ENCODE assay signal across 8 cellular contexts in genomic region chr6:87700729-87701675, GRCh38. TPM values are rescaled to one million over a fixed set of nuclear protein-coding genes. Genes with fewer than 3 reads are reported as not detected.
DNase-seq lines count a peak whose midpoint lies in the region; ATAC-seq, FAIRE-seq and TF ChIP-seq lines count a peak whose summit lies in the region.

No MANE protein-coding gene starts in this region.

- SMC1A ChIA-PET in GM12878 (lab: Charles Lee; ENCODE audit: uncharacterized antibody, unreplicated experiment) = interaction anchor here (0.9 to 8.9 kb wide), 19 partner anchors 10 to 376 kb away, joined by 3 to 83 read pairs (median 7); no protein-coding TSS in a partner anchor

- H3K4me2 ChIP-seq in Karpas-422 (ENCODE audit: low read depth, low read length, poor library complexity, severe bottlenecking) (peak overlapping the region; percentile 79), SK-N-SH (peak overlapping the region; percentile 77), GM12878 (ENCODE audit: control insufficient read depth, insufficient read depth) (peak overlapping the region; percentile 47)

- H3K27ac ChIP-seq in Karpas-422 (ENCODE audit: low read length) = peak overlapping the region; percentile 89
- peak overlapping the region; percentile 92 to 97 for H3K27ac ChIP-seq in SK-N-SH (ENCODE audit: low read depth in 2 of 2, low read length in 1 of 2)
- H3K27ac ChIP-seq in GM12878 (ENCODE audit: control insufficient read depth, insufficient read depth) = peak overlapping the region; percentile 97
- peak overlapping the region; percentile 78 to 96 for H3K27ac ChIP-seq in small intestine (ENCODE audit: low read depth in 1 of 2, low read length in 1 of 2)

- POLR2A ChIA-PET in SK-N-SH (lab: Yijun Ruan, JAX) = interaction anchor here (0.6 to 1.8 kb wide), 2 partner anchors 72 to 1379 kb away, joined by 4 to 12 read pairs; partner anchors contain the start of gene PNRC1
- POLR2A ChIA-PET in GM12878 (lab: Charles Lee) = interaction anchor here (0.5 to 3.9 kb wide), 17 partner anchors 8 to 1168 kb away, joined by 3 to 28 read pairs (median 4); no protein-coding TSS in a partner anchor

- in situ Hi-C loops in GM18951 (cut with MboI; ENCODE audit: low sequenced_read_pairs, unreplicated experiment) = no loop called here
- in situ Hi-C loops in GM12878 (cut with MboI) = no loop called here

- no peak; the same call in 1 of the 2 replicates for TF ChIP-seq CTCF in SK-N-SH (IDR thresholded peaks at IDR 0.05)
- peak in 2 of 3 experiments; percentile 31 to 45; a peak in 3 of 6 replicates for TF ChIP-seq CTCF in GM12878 (IDR thresholded peaks at IDR 0.05 in 2 of 3, conservative IDR thresholded peaks at IDR 0.05 in 1 of 3; ENCODE audit: control insufficient read depth in 2 of 3, extremely low read depth in 1 of 3, insufficient read depth in 1 of 3, low read depth in 3 of 3, low read length in 3 of 3)

- H3K9ac ChIP-seq in Karpas-422 (ENCODE audit: low read length) = peak overlapping the region; percentile 98
- peak overlapping the region; percentile 96 for H3K9ac ChIP-seq in SK-N-SH
- peak overlapping the region; percentile 98 for H3K9ac ChIP-seq in GM12878 (ENCODE audit: control insufficient read depth, insufficient read depth, low read length)

- TF ChIP-seq RAD21 in SK-N-SH (IDR thresholded peaks at IDR 0.05; ENCODE audit: low read length) (peak; percentile 41), GM12878 (IDR thresholded peaks at IDR 0.05; ENCODE audit: insufficient read depth, low read depth, low read length) (peak; percentile 59)

- H3K79me2 ChIP-seq in Karpas-422 (ENCODE audit: low read length) = peaks cover 59% of the 10 kb centered on the region
- peaks cover 60% of the 10 kb centered on the region for H3K79me2 ChIP-seq in SK-N-SH (ENCODE audit: insufficient read depth)
- H3K79me2 ChIP-seq in GM12878 (ENCODE audit: control insufficient read depth, insufficient read depth, low read length) = peaks cover 59% of the 10 kb centered on the region

- peaks cover 59% of the 10 kb centered on the region for H3F3A ChIP-seq in SK-N-SH (replicated peaks; ENCODE audit: insufficient read depth)

- H4K20me1 ChIP-seq in Karpas-422 (ENCODE audit: insufficient read depth, low read depth, low read length) (peaks cover 45% of the 10 kb centered on the region), SK-N-SH (ENCODE audit: insufficient read depth) (peaks cover 47% of the 10 kb centered on the region), GM12878 (ENCODE audit: control insufficient read depth, insufficient read depth) (no peaks in the 10 kb centered on the region)

- RAD21 ChIA-PET in GM12878 (lab: Charles Lee; ENCODE audit: unreplicated experiment) = interaction anchor here (0.7 to 4.3 kb wide), 20 partner anchors 14 to 1080 kb away, joined by 3 to 54 read pairs (median 5); partner anchors contain the start of genes ORC3, RARS2 and SLC35A1

- H3K9me3 ChIP-seq in Karpas-422 (ENCODE audit: low read length) = no peaks in the 10 kb centered on the region
- H3K9me3 ChIP-seq in SK-N-SH = no peaks in the 10 kb centered on the region
- H3K9me3 ChIP-seq in GM12878 (replicated peaks; ENCODE audit: control insufficient read depth, insufficient read depth, low read length) = no peaks in the 10 kb centered on the region
- H3K9me3 ChIP-seq in iPS-18c (ENCODE audit: control insufficient read depth, insufficient read depth, low read length) = peaks cover 2% of the 10 kb centered on the region
- H3K9me3 ChIP-seq in small intestine (ENCODE audit: control insufficient read depth, low read depth) = no peaks in the 10 kb centered on the region

- H3K9me2 ChIP-seq in Karpas-422 (replicated peaks; ENCODE audit: insufficient read depth, low read length) (no peaks in the 10 kb centered on the region), SK-N-SH (no peaks in the 10 kb centered on the region)

- peak; percentile 56 for DNase-seq in AG20443 (ENCODE audit: low spot score)
- DNase-seq in Karpas-422 = peak; percentile 85
- peak; percentile 69 for DNase-seq in SK-N-SH
- peak; percentile 43 for DNase-seq in GM12878 (ENCODE audit: low read depth, low spot score)
- DNase-seq in small intestine = peak; percentile 60
- DNase-seq in GM19240 (ENCODE audit: insufficient read length, low spot score) = no peak

- TF ChIP-seq POLR2A in GM18951 (IDR thresholded peaks at IDR 0.05; ENCODE audit: extremely low read depth, insufficient read depth, insufficient read length) (peak; percentile 36), GM12878 (IDR thresholded peaks at IDR 0.05; ENCODE audit: low read depth, low read length) (peak; percentile 61)

- WGBS in SK-N-SH (ENCODE audit: low lambda C conversion rate) = under 1% methylated on average over 22 of the region's 54 CpGs
- WGBS in GM12878 (ENCODE audit: insufficient coverage, insufficient replicate concordance, low lambda C conversion rate, missing lambda C conversion rate) = under 1% methylated on average over 40 of the region's 54 CpGs
- 0% methylated on average over 35 to 54 of the region's 54 CpGs for WGBS in small intestine, 3 donors

- H2AFZ ChIP-seq in Karpas-422 (ENCODE audit: low read length) (no peak overlapping the region), SK-N-SH (ENCODE audit: low read depth) (no peak overlapping the region; the same call in 1 of the 2 replicates), GM12878 (ENCODE audit: control insufficient read depth, low read depth, low read length) (peak overlapping the region; percentile 8; the same call in 1 of the 2 replicates)

- peak; percentile 27 for FAIRE-seq in GM12878 (lab: Jason Lieb, UNC)
- no peak for FAIRE-seq in small intestine (lab: Jason Lieb, UNC)

- H3K4me1 ChIP-seq in Karpas-422 (ENCODE audit: low read length) = peaks cover 46% of the 10 kb centered on the region
- peaks cover 10 to 15% of the 10 kb centered on the region in 2 experiments for H3K4me1 ChIP-seq in SK-N-SH (ENCODE audit: control insufficient read depth in 1 of 2, insufficient read depth in 2 of 2, low read depth in 1 of 2, low read length in 1 of 2)
- peaks cover 29% of the 10 kb centered on the region for H3K4me1 ChIP-seq in GM12878 (ENCODE audit: control insufficient read depth, insufficient read depth, low read length)
- peaks cover 2 to 5% of the 10 kb centered on the region in 2 donors for H3K4me1 ChIP-seq in small intestine (ENCODE audit: control insufficient read depth in 2 of 2, insufficient read depth in 1 of 2, low read depth in 1 of 2, low read length in 1 of 2)

- CTCF ChIA-PET in SK-N-SH (lab: Yijun Ruan, JAX) = interaction anchor here (1.0 kb wide), 1 partner anchor 26 kb away, joined by 3 read pairs; no protein-coding TSS in a partner anchor
- CTCF ChIA-PET in GM12878 (lab: Yijun Ruan, JAX) = interaction anchor here (0.7 to 1.7 kb wide), 6 partner anchors 12 to 1170 kb away, joined by 3 to 7 read pairs (median 3); no protein-coding TSS in a partner anchor

- H3K36me3 ChIP-seq in Karpas-422 (ENCODE audit: insufficient read depth, low read length) (peaks cover 24% of the 10 kb centered on the region), SK-N-SH (replicated peaks in 1 of 2; ENCODE audit: control insufficient read depth in 1 of 2, insufficient read depth in 2 of 2, low read length in 1 of 2) (peaks cover 0 to 6% of the 10 kb centered on the region in 2 experiments), GM12878 (ENCODE audit: control insufficient read depth in 2 of 2, insufficient read depth in 2 of 2, low read length in 1 of 2) (peaks cover 0 to 6% of the 10 kb centered on the region in 2 experiments; a peak in 2 of 4 replicates), small intestine (ENCODE audit: control insufficient read depth in 2 of 2, insufficient read depth in 2 of 2, low read length in 2 of 2) (no peaks in the 10 kb centered on the region)

- TF ChIP-seq EP300 in SK-N-SH (IDR thresholded peaks at IDR 0.05; ENCODE audit: borderline replicate concordance in 1 of 2, low read depth in 1 of 2, low read length in 1 of 2) = no peak
- no peak for TF ChIP-seq EP300 in GM12878 (IDR thresholded peaks at IDR 0.05; ENCODE audit: borderline replicate concordance in 1 of 2, control insufficient read depth in 1 of 2, low read depth in 2 of 2, low read length in 2 of 2)

- no peaks in the 10 kb centered on the region for H3K27me3 ChIP-seq in Karpas-422 (ENCODE audit: low read length)
- no peaks in the 10 kb centered on the region for H3K27me3 ChIP-seq in SK-N-SH (ENCODE audit: insufficient read depth)
- H3K27me3 ChIP-seq in GM12878 (replicated peaks in 1 of 2; ENCODE audit: control insufficient read depth in 2 of 2, insufficient read depth in 2 of 2, low read length in 1 of 2) = no peaks in the 10 kb centered on the region
- H3K27me3 ChIP-seq in small intestine (ENCODE audit: control insufficient read depth in 2 of 2, insufficient read depth in 2 of 2, low read length in 2 of 2) = no peaks in the 10 kb centered on the region

- H3K4me3 ChIP-seq in Karpas-422 (ENCODE audit: low read length) (peak overlapping the region; percentile 97), SK-N-SH (ENCODE audit: low read depth in 2 of 2, low read length in 1 of 2) (peak overlapping the region; percentile 93 to 98), GM12878 (peak overlapping the region; percentile 96), iPS-18c (ENCODE audit: insufficient read depth, low read depth, low read length) (peak overlapping the region; percentile 54), small intestine (ENCODE audit: low read depth in 1 of 2, low read length in 2 of 2) (peak overlapping the region; percentile 99 to 100)

- peak; percentile 19 for ATAC-seq in GM12878

- BruUV-seq in GM12878 (replicated peaks; lab: Mats Ljungman, UMichigan) = no TSS peak

- intact Hi-C loops in GM12878 (cut with micrococcal nuclease; ENCODE audit: unreplicated experiment) = loop anchor here (5.0 to 10.0 kb wide), 4 partner anchors 226 to 794 kb away; partner anchors contain the start of genes CNR1 and ZNF292

RNA-seq across cellular contexts. Expression of gene AKIRIN2, which starts 1.0 kb away (rescaled TPM):
- total RNA-seq in Karpas-422 (2014; rRNA removed; shearing (Covaris generic); ENCODE audit: low replicate concordance) = 47.0 and 50.1 TPM in 2 replicates
- polyA plus RNA-seq in SK-N-SH (2012; rRNA removed) (12.3 and 19.0 TPM in 2 replicates), GM12878 (2011; rRNA removed) (40.1 and 62.9 TPM in 2 replicates), GM12878 (2014; fragmentation: Illumina TruSeq; extraction: Trizol) (39.3 and 46.5 TPM in 2 replicates), GM12878 (2014; fragmentation: Nextera tagmentation; extraction: Ambion mirVana) (10 to 100 TPM; 12.7 to 16.8 TPM), GM12878 (2014; rRNA removed) (45.0 and 49.0 TPM in 2 replicates), GM12878 (2016; fragmentation: Nextera tagmentation; extraction: Ambion mirVana) (10 to 100 TPM; 79.2 to 82.2 TPM), small intestine (10 to 100 TPM; 19.9 to 28.5 (median 20.0) TPM)
- polyA plus RNA-seq in SK-N-SH (2012; cell fraction: cytosol; rRNA removed) = 28.5 and 31.7 TPM in 2 replicates
- 22.4 and 25.4 TPM in 2 replicates for polyA plus RNA-seq in SK-N-SH (2012; cell fraction: nucleus; rRNA removed)
- total RNA-seq in GM12878 (2013; cell fraction: nucleolus; rRNA removed) = 105 and 137 TPM in 2 replicates
- total RNA-seq in GM12878 (2014; rRNA removed) (28.4 and 32.9 TPM in 2 replicates), GM12878 (2014; rRNA removed; fragmentation: Illumina TruSeq; extraction: Trizol) (21.9 and 23.7 TPM in 2 replicates), GM12878 (2021) (71.6 and 74.4 TPM in 2 replicates)
- polyA plus RNA-seq in GM12878 (2011; ENCODE audit: low read depth) = 30.6 TPM
- 20.0 and 28.1 TPM in 2 replicates for polyA plus RNA-seq in GM12878 (2011; cell fraction: cytosol; rRNA removed)
- polyA plus RNA-seq in GM12878 (2011; cell fraction: nucleus; rRNA removed) = 50.6 and 56.0 TPM in 2 replicates
- 64.1 and 73.9 TPM in 2 replicates for polyA plus RNA-seq in GM12878 (2012)
- 8.4 and 14.7 TPM in 2 replicates for polyA minus RNA-seq in GM12878 (2011; rRNA and poly(A)+ RNA removed)
- 18.0 and 18.7 TPM in 2 replicates for polyA minus RNA-seq in GM12878 (2011; cell fraction: cytosol; rRNA and poly(A)+ RNA removed)
- 43.9 and 77.4 TPM in 2 replicates for polyA minus RNA-seq in GM12878 (2011; cell fraction: nucleus; rRNA and poly(A)+ RNA removed)
